Comparison of ENCODE assay signal across 24 cellular contexts in the genomic region with DNA sequence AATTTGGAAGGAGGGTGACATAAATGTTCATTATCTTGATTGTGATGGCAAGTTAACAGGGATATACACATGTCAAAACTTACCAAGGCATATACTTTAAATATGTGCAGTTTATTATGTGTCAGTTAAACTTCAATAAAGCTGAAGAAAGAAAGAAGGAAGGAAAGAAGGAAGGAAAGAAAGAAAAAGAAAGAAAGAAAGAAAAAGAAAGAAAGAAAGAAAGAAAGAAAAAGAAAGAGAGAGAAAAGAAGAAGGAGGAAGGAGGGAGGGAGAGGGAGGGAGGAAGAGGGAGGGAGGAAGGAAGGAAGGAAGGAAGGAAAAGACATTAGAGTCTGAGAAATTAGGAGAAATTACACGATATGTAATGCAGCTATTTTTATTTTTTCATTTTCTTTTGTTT. TPM values are rescaled to one million over a fixed set of nuclear protein-coding genes. Genes with fewer than 3 reads are reported as not detected.
"Had no signal": no experiment of that assay in that cellular context is flagged by ENCODE, and none has a peak within 500 bp of the region (broad histone marks: within the 10 kb centered on the region; RNA-seq: fewer than 3 reads in every experiment).

No MANE protein-coding gene starts in this region.

- H3K4me1 ChIP-seq: left ventricle myocardium inferior, prostate gland, right atrium auricular region had no signal

- H3K4me3 Mint-ChIP-seq: activated T-cell treated with anti-CD3 and anti-CD28 coated beads, Interleukin-2, amount 50 U/mL, for 24 hours; effector memory CD8-positive, alpha-beta T cell; immature natural killer cell; T-helper 1 cell treated with Interleukin-12 subunit alpha and Interleukin-12 subunit beta and Interleukin-4 antibody, amounts not matched to agents 30 μg/mL and 1 μg/mL, for 36 hours; type B pancreatic cell; WTC11 had no signal

- H3K36me3 ChIP-seq: cardiac muscle cell, esophagus squamous epithelium, heart right ventricle, left ventricle myocardium inferior, prostate gland, right atrium auricular region, stomach had no signal

- H3K27ac Mint-ChIP-seq: effector memory CD8-positive, alpha-beta T cell; immature natural killer cell; WTC11 had no signal

- H3K4me1 Mint-ChIP-seq: WTC11 had no signal

- ATAC-seq: activated naive CD4-positive, alpha-beta T cell treated with anti-CD3 and anti-CD28 coated beads, Interleukin-2, amount 50 U/mL, for 72 hours; effector memory CD8-positive, alpha-beta T cell; heart right ventricle; WTC11 had no signal

- H3K27me3 Mint-ChIP-seq: activated T-cell treated with anti-CD3 and anti-CD28 coated beads, Interleukin-2, amount 50 U/mL, for 24 hours; effector memory CD8-positive, alpha-beta T cell; type B pancreatic cell had no signal

- FAIRE-seq: TTC549 had no signal

- DNase-seq: activated CD4-positive, alpha-beta T cell treated with anti-CD3 and anti-CD28 coated beads, Interleukin-2, amount 50 U/mL, for 4 hours; activated effector memory CD4-positive, alpha-beta T cell treated with anti-CD3 and anti-CD28 coated beads, Interleukin-2, amount 50 U/mL, for 16 hours; activated T-cell treated with anti-CD3 and anti-CD28 coated beads, Interleukin-2, amount 50 U/mL, for 24 hours; amniotic stem cell; effector memory CD8-positive, alpha-beta T cell; esophagus squamous epithelium; heart right ventricle; immature natural killer cell; kidney glomerular epithelial cell; left ventricle myocardium inferior; stomach had no signal

- H3K36me3 Mint-ChIP-seq: type B pancreatic cell, WTC11 had no signal

- H3K27me3 ChIP-seq: cardiac muscle cell, heart right ventricle, right atrium auricular region, stomach had no signal

- H3K9me3 ChIP-seq: esophagus squamous epithelium, prostate gland, stomach had no signal

- H3K4me3 ChIP-seq: cardiac muscle cell, esophagus squamous epithelium, heart right ventricle, left ventricle myocardium inferior, prostate gland, right atrium auricular region, stomach had no signal

- H3K27ac ChIP-seq: cardiac muscle cell, esophagus squamous epithelium, heart right ventricle, left ventricle myocardium inferior, prostate gland, right atrium auricular region, stomach had no signal

RNA-seq across cellular contexts. Expression of gene TAS2R40, which starts 25.5 kb away (rescaled TPM):
- total RNA-seq: activated naive CD4-positive, alpha-beta T cell treated with anti-CD3 and anti-CD28 coated beads, Interleukin-2, amount 50 U/mL, for 72 hours; cardiac muscle cell; dermis microvascular lymphatic vessel endothelial cell; esophagus squamous epithelium; heart right ventricle; left ventricle myocardium inferior; myocyte; osteocyte; prostate gland; right atrium auricular region; skeletal muscle tissue; stomach; temporal lobe; WTC11 had no signal
- polyA plus RNA-seq: cardiac muscle cell, heart right ventricle, immature natural killer cell, stomach had no signal

RNA-seq across cellular contexts. Expression of gene TMEM139, which starts 37.4 kb away (rescaled TPM):
- total RNA-seq: dermis microvascular lymphatic vessel endothelial cell, osteocyte, temporal lobe had no signal
- polyA plus RNA-seq: immature natural killer cell had no signal
